In the genomic region with DNA sequence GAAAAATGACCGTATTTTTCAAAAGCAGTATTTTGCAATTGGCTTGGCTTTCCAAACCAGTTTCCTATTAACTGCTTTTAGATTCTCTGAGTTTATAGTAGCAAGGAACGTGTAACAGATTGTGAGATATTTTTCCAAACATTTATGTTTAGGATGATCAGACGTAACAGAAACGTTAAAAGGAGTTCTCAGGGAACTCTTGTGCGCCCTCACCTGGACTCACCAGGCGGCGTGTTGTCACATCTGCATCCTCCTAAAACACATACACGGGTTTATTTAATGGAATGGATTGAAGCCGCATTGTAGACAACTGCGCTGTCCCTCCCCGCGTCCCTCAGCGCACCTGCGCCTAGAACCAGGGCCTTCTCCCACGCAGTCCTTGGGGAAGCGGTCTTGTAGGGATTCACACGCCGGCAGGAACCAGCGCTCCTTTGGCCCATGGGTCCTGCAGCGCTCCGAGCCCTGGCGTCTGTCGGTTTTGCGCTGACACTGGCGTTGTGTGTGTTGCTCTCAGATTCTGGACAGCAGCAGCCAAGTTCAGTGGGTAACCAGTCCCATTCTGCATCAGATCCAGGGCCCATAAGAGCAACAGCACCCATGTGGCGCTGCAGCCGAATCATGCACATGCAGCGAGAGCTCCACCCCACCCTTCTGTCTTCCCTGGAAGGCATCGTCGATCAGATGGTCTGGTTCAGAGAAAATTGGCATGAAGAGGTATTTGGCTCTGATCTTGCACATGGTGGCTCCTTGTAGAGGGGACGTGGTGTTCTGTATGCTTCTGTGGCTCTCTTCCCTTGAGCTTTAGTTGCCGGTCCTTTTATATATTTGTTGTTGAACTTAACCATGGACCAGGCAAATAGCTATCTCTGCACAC, we compare ENCODE assay signal across 17 cellular contexts.
A peak's percentile ranks its signal among the peaks of the same experiment; 100 is the strongest.
DNase-seq lines count a peak whose midpoint lies in the region; ATAC-seq and TF ChIP-seq lines count a peak whose summit lies in the region.
"Had no signal": no experiment of that assay in that cellular context is flagged by ENCODE, and none has a peak within 500 bp of the region (broad histone marks: within the 10 kb centered on the region; RNA-seq: fewer than 3 reads in every experiment).

No MANE protein-coding gene starts in this region.

- H3F3A ChIP-seq in DOHH2 (ENCODE audit: control insufficient read depth, insufficient read depth) = no peaks in the 10 kb centered on the region

- H3K27ac ChIP-seq in DOHH2 (ENCODE audit: low read depth, low read length) (no peak overlapping the region), osteoblast (ENCODE audit: low read depth, low read length) (no peak overlapping the region)
- H3K27ac ChIP-seq: heart left ventricle, transverse colon had no signal

- H3K79me2 ChIP-seq in DOHH2 (ENCODE audit: control insufficient read depth, low read length) = no peaks in the 10 kb centered on the region
- no peaks in the 10 kb centered on the region for H3K79me2 ChIP-seq in osteoblast (ENCODE audit: insufficient read depth, low read length)

- H3K4me2 ChIP-seq in DOHH2 (ENCODE audit: low read length) (no peak overlapping the region), osteoblast (ENCODE audit: insufficient read depth, low read length) (no peak overlapping the region)

- H2AFZ ChIP-seq in osteoblast (ENCODE audit: low read length) = no peak overlapping the region

- ATAC-seq in omental fat pad (ENCODE audit: low FRiP score) = no peak
- no peak for ATAC-seq in GM21390 (IDR thresholded peaks at IDR 0.05; ENCODE audit: unreplicated experiment)
- ATAC-seq: heart left ventricle had no signal

- H3K9me2 ChIP-seq in DOHH2 (replicated peaks; ENCODE audit: control insufficient read depth, low read length) = no peaks in the 10 kb centered on the region

- DNase-seq in HuH-7.5 (ENCODE audit: low spot score) (peak; percentile 38), cerebellar cortex (ENCODE audit: low spot score) (peak; percentile 95), osteoblast (ENCODE audit: insufficient read length, low spot score, missing footprints) (peak; percentile 77), omental fat pad (ENCODE audit: low spot score) (no peak), AG08396 (ENCODE audit: low spot score) (no peak)
- DNase-seq in activated naive CD4-positive, alpha-beta T cell treated with anti-CD3 and anti-CD28 coated beads, Interleukin-2, amount 50 U/mL, for 16 hours = no peak
- DNase-seq: activated CD4-positive, alpha-beta T cell treated with anti-CD3 and anti-CD28 coated beads, Interleukin-2, amount 10 ng/mL, durations not matched to agents 7 days and 5 days; EL; IMR-90; NCI-H2081 treated with DMSO at 0.1 percent for 48 hours; nephron progenitor cell; stimulated activated CD4-positive, alpha-beta T cell treated with anti-CD3 and anti-CD28 coated beads, Interleukin-12 subunit alpha, Interleukin-12 subunit beta, amount 100 ng/mL, for 4 hours; stimulated activated naive CD4-positive, alpha-beta T cell treated with Interleukin-2 at 50 U/mL for 16 hours; transverse colon had no signal

- H3K9me3 ChIP-seq in DOHH2 (ENCODE audit: control insufficient read depth, insufficient read depth, low read length) (no peaks in the 10 kb centered on the region), osteoblast (ENCODE audit: low read depth, low read length) (no peaks in the 10 kb centered on the region)
- H3K9me3 ChIP-seq: heart left ventricle, transverse colon had no signal

- H3K36me3 ChIP-seq in DOHH2 (ENCODE audit: control insufficient read depth, low read length) (peaks cover 84% of the 10 kb centered on the region), osteoblast (ENCODE audit: insufficient read depth, low read length) (peaks cover 78% of the 10 kb centered on the region)

- TF ChIP-seq CTCF in DOHH2 (IDR thresholded peaks at IDR 0.05; ENCODE audit: low read depth, low read length, poor library complexity, severe bottlenecking) (peak; percentile 53), osteoblast (IDR thresholded peaks at IDR 0.05; ENCODE audit: extremely low read depth, low read depth, low read length) (peak; percentile 12), omental fat pad (IDR thresholded peaks at IDR 0.05) (no peak)

- H3K4me3 ChIP-seq in DOHH2 (ENCODE audit: low read length) = no peak overlapping the region
- no peak overlapping the region for H3K4me3 ChIP-seq in osteoblast (ENCODE audit: insufficient read depth, low read length)
- H3K4me3 ChIP-seq: heart left ventricle, transverse colon had no signal

- no peaks in the 10 kb centered on the region; the same call in 1 of the 2 replicates for H4K20me1 ChIP-seq in DOHH2 (ENCODE audit: control insufficient read depth, insufficient read depth, low read depth, low read length)
- no peaks in the 10 kb centered on the region for H4K20me1 ChIP-seq in osteoblast (ENCODE audit: insufficient read depth, low read length)

- H3K27me3 ChIP-seq in DOHH2 (ENCODE audit: control insufficient read depth, low read length) (no peaks in the 10 kb centered on the region), osteoblast (ENCODE audit: insufficient read depth, low read length) (no peaks in the 10 kb centered on the region)
- H3K27me3 ChIP-seq: heart left ventricle, transverse colon had no signal

- H3K4me1 ChIP-seq in DOHH2 (ENCODE audit: control insufficient read depth, low read length) = no peaks in the 10 kb centered on the region
- no peaks in the 10 kb centered on the region for H3K4me1 ChIP-seq in osteoblast (ENCODE audit: insufficient read depth, low read length)
- H3K4me1 ChIP-seq: heart left ventricle, transverse colon had no signal

Comparison
In these comparisons a context has a peak if more than half of its experiments do, and no peak if none do; other contexts are left out.
1. CTCF ChIP-seq: peak in DOHH2 (single experiment) and osteoblast (single experiment); none in omental fat pad (0 of 3).
2. DNase-seq: peak in HuH-7.5 (single experiment), cerebellar cortex (single experiment) and osteoblast (single experiment); none in omental fat pad (single experiment), AG08396 (single experiment) and activated naive CD4-positive, alpha-beta T cell treated with anti-CD3 and anti-CD28 coated beads, Interleukin-2, amount 50 U/mL, for 16 hours (single experiment).